ENCODE assay signal across 10 cellular contexts in genomic region chr11:67563354-67564114, GRCh38. TPM values are rescaled to one million over a fixed set of nuclear protein-coding genes. Genes with fewer than 3 reads are reported as not detected.
DNase-seq lines count a peak whose midpoint lies in the region; ATAC-seq and TF ChIP-seq lines count a peak whose summit lies in the region.
"Had no signal": no experiment of that assay in that cellular context is flagged by ENCODE, and none has a peak within 500 bp of the region (broad histone marks: within the 10 kb centered on the region; RNA-seq: fewer than 3 reads in every experiment).

No MANE protein-coding gene starts in this region.

- H3K27me3 ChIP-seq in cardiac muscle cell (no peaks in the 10 kb centered on the region), esophagus squamous epithelium (peaks cover 0 to 17% (median 0%) of the 10 kb centered on the region in 4 donors)

- no peak for TF ChIP-seq CTCF in cardiac muscle cell (IDR thresholded peaks at IDR 0.05; ENCODE audit: low read depth, low read length)
- TF ChIP-seq CTCF in retinal pigment epithelial cell (conservative IDR thresholded peaks at IDR 0.05; ENCODE audit: low read depth, low read length), result no peak
- no peak for TF ChIP-seq CTCF in esophagus squamous epithelium (IDR thresholded peaks at IDR 0.05)

- in situ Hi-C loops in G401 (cut with HindIII; ENCODE audit: low sequenced_read_pairs), result no loop called here

- H3K4me1 ChIP-seq in cardiac muscle cell (ENCODE audit: low read depth) (peaks cover 8% of the 10 kb centered on the region), esophagus squamous epithelium (peaks cover 0 to 31% (median 11%) of the 10 kb centered on the region in 3 donors)

- WGBS in esophagus squamous epithelium, 2 donors, result 39 to 61% methylated on average over 14 to 16 of the region's 16 CpGs

- intact Hi-C loops in esophagus squamous epithelium (cut with DNase I), result no loop called here

- DNase-seq in G401 (ENCODE audit: low spot score) (peak; percentile 50), T1000 (lab: John Stamatoyannopoulos, UW) (peak; percentile 70), cardiac muscle cell (ENCODE audit: low read depth in 1 of 2, low spot score in 1 of 2) (peak in 1 of 2 donors; percentile 90), retinal pigment epithelial cell (ENCODE audit: low read depth) (peak; percentile 70), NCI-H524 (lab: John Stamatoyannopoulos, UW) (no peak), esophagus squamous epithelium (lab: John Stamatoyannopoulos, UW) (no peak), T-helper 2 cell (no peak)
- DNase-seq: activated CD4-positive, alpha-beta memory T cell treated with anti-CD3 and anti-CD28 coated beads, Interleukin-2, amount 10 ng/mL, durations not matched to agents 7 days and 5 days; NCI-H446 had no signal

- H3K9me3 ChIP-seq in cardiac muscle cell (ENCODE audit: low read depth), result no peaks in the 10 kb centered on the region
- no peaks in the 10 kb centered on the region for H3K9me3 ChIP-seq in esophagus squamous epithelium

- H3K4me3 ChIP-seq in cardiac muscle cell (no peak overlapping the region), retinal pigment epithelial cell (ENCODE audit: low read length) (no peak overlapping the region), esophagus squamous epithelium (no peak overlapping the region)

- H3K27ac ChIP-seq in cardiac muscle cell (peak overlapping the region; percentile 76), esophagus squamous epithelium (no peak overlapping the region)

- no peaks in the 10 kb centered on the region for H3K36me3 ChIP-seq in cardiac muscle cell
- H3K36me3 ChIP-seq in esophagus squamous epithelium, result no peaks in the 10 kb centered on the region

- TF ChIP-seq POLR2A in esophagus squamous epithelium (IDR thresholded peaks at IDR 0.05), result no peak

- no peak for ATAC-seq in HG03439 (IDR thresholded peaks at IDR 0.05; ENCODE audit: unreplicated experiment)

RNA-seq across cellular contexts. Expression of gene GSTP1, which starts 20.1 kb away (rescaled TPM):
- 1,075 and 1,129 TPM in 2 replicates for total RNA-seq in G401 (2014; rRNA removed; shearing (Covaris generic))
- total RNA-seq in cardiac muscle cell, result 957 and 1,963 TPM in 2 replicates
- polyA plus RNA-seq in cardiac muscle cell, result 788 and 1,052 TPM in 2 replicates
- total RNA-seq in esophagus squamous epithelium, result 1,000 to 10,000 TPM; 2,883 to 4,990 (median 3,239) TPM

RNA-seq across cellular contexts. Expression of gene CABP2, which starts 40.3 kb away (rescaled TPM):
- total RNA-seq in G401 (2014; rRNA removed; shearing (Covaris generic)), result not detected in 2 replicates
- not detected in 2 replicates for total RNA-seq in cardiac muscle cell
- polyA plus RNA-seq in cardiac muscle cell, result not detected in 2 replicates
- total RNA-seq in esophagus squamous epithelium, result not detected
- total RNA-seq: activated CD4-positive, alpha-beta memory T cell treated with anti-CD3 and anti-CD28 coated beads, Interleukin-2, amount 10 ng/mL, durations not matched to agents 7 days and 5 days had no signal

RNA-seq across cellular contexts. Expression of gene NDUFV1, which starts 43.2 kb away (rescaled TPM):
- total RNA-seq in G401 (2014; rRNA removed; shearing (Covaris generic)), result 412 and 488 TPM in 2 replicates
- total RNA-seq in cardiac muscle cell (430 and 526 TPM in 2 replicates), esophagus squamous epithelium (100 to 1,000 TPM; 206 to 260 (median 254) TPM)
- 447 and 449 TPM in 2 replicates for polyA plus RNA-seq in cardiac muscle cell

RNA-seq across cellular contexts. Expression of gene CDK2AP2, which starts 55.6 kb away (rescaled TPM):
- 36.1 and 36.4 TPM in 2 replicates for total RNA-seq in G401 (2014; rRNA removed; shearing (Covaris generic))
- 38.5 and 78.0 TPM in 2 replicates for total RNA-seq in cardiac muscle cell
- 60.8 and 136 TPM in 2 replicates for polyA plus RNA-seq in cardiac muscle cell
- total RNA-seq in esophagus squamous epithelium, result 10 to 100 TPM; 32.0 to 55.2 (median 38.1) TPM

RNA-seq across cellular contexts. Expression of gene PITPNM1, which starts 58.4 kb away (rescaled TPM):
- total RNA-seq in G401 (2014; rRNA removed; shearing (Covaris generic)), result 27.0 and 35.2 TPM in 2 replicates
- total RNA-seq in cardiac muscle cell (58.5 and 117 TPM in 2 replicates), esophagus squamous epithelium (10 to 100 TPM; 24.5 to 35.9 (median 28.7) TPM)
- 24.8 and 26.3 TPM in 2 replicates for polyA plus RNA-seq in cardiac muscle cell

Comparison
In these comparisons a context has a peak if more than half of its experiments do, and no peak if none do; other contexts are left out.
1. DNase-seq: peak in G401 (single experiment), T1000 (single experiment) and retinal pigment epithelial cell (single experiment); none in NCI-H524 (0 of 2), esophagus squamous epithelium (single experiment) and T-helper 2 cell (0 of 5).